In genomic region chr4:155672342-155672741, GRCh38 we compare ENCODE assay signal across 13 cellular contexts. TPM values are rescaled to one million over a fixed set of nuclear protein-coding genes. Genes with fewer than 3 reads are reported as not detected.
"Had no signal": no experiment of that assay in that cellular context is flagged by ENCODE, and none has a peak within 500 bp of the region (broad histone marks: within the 10 kb centered on the region; RNA-seq: fewer than 3 reads in every experiment).

No MANE protein-coding gene starts in this region.

- H3K27me3 ChIP-seq: gastroesophageal sphincter had no signal

- H3K9me3 ChIP-seq: gastroesophageal sphincter had no signal

- H3K4me3 ChIP-seq: gastroesophageal sphincter had no signal

- ATAC-seq: activated T-helper 17 cell treated with anti-CD3 and anti-CD28 coated beads, Interleukin-2, amount 50 U/mL, for 72 hours; gastroesophageal sphincter; left lobe of liver; natural killer cell treated with Interleukin-12 subunit alpha and Interleukin-12 subunit beta and Interleukin-15 and Interleukin-18, amount 100 ng/mL, for 72 hours; sciatic nerve; T-cell had no signal

- DNase-seq: activated CD4-positive, alpha-beta T cell treated with anti-CD3 and anti-CD28 coated beads for 1 hour; activated CD4-positive, alpha-beta T cell treated with anti-CD3 and anti-CD28 coated beads, Interleukin-2, amount 50 U/mL, for 48 hours; activated naive CD4-positive, alpha-beta T cell treated with anti-CD3 and anti-CD28 coated beads, Interleukin-2, amount 10 ng/mL, durations not matched to agents 7 days and 5 days; islet precursor cell; nucleus accumbens; stimulated activated CD4-positive, alpha-beta T cell treated with anti-CD3 and anti-CD28 coated beads, Interleukin-2, amount 100 ng/mL, for 24 hours; T-cell; T-helper 9 cell had no signal

- H3K36me3 ChIP-seq: gastroesophageal sphincter had no signal

RNA-seq across cellular contexts. Expression of gene GUCY1A1, which starts 5.7 kb away (rescaled TPM):
- total RNA-seq: activated T-helper 17 cell treated with anti-CD3 and anti-CD28 coated beads, Interleukin-2, amount 50 U/mL, for 72 hours had no signal
